22 cellular contexts compared by ENCODE assay signal in genomic region chr6:34684919-34685318, GRCh38. TPM values are rescaled to one million over a fixed set of nuclear protein-coding genes. Genes with fewer than 3 reads are reported as not detected.
DNase-seq lines count a peak whose midpoint lies in the region; ATAC-seq and TF ChIP-seq lines count a peak whose summit lies in the region.
"Had no signal": no experiment of that assay in that cellular context is flagged by ENCODE, and none has a peak within 500 bp of the region (broad histone marks: within the 10 kb centered on the region; RNA-seq: fewer than 3 reads in every experiment).

No MANE protein-coding gene starts in this region.

- H3K9me3 Mint-ChIP-seq in Caco-2 (ENCODE audit: unreplicated experiment): no peaks in the 10 kb centered on the region
- H3K9me3 Mint-ChIP-seq: GM23338 had no signal

- no peak for DNase-seq in Caco-2
- DNase-seq in SK-N-MC (ENCODE audit: low read depth, low spot score): no peak
- DNase-seq in stimulated activated CD4-positive, alpha-beta T cell treated with anti-CD3 and anti-CD28 coated beads, Interleukin-4, amount 100 ng/mL, for 4 hours: no peak
- no peak for DNase-seq in stimulated activated CD4-positive, alpha-beta T cell treated with anti-CD3 and anti-CD28 coated beads, Interleukin-15, amount 100 ng/mL, for 24 hours
- DNase-seq in stimulated activated CD4-positive, alpha-beta T cell treated with anti-CD3 and anti-CD28 coated beads, Interleukin-2, amount 100 ng/mL, for 48 hours: no peak
- DNase-seq: DND-41; MM.1S; NCI-H1105; NCI-H1694; NCI-H2081 treated with DMSO at 0.1 percent for 48 hours; NCI-H748 treated with DMSO at 0.1 percent for 48 hours; NK-92 treated with Interleukin-12 subunit alpha and Interleukin-12 subunit beta, amount 100 ng/mL, for 24 hours; OCI-M1; RPMI8226; SIG-M5 had no signal

- H3K36me3 ChIP-seq in Caco-2 (ENCODE audit: control insufficient read depth, insufficient read depth, low read length) (no peaks in the 10 kb centered on the region; the same call in 1 of the 2 replicates), SK-N-MC (ENCODE audit: insufficient read depth, low read length) (peaks cover 13% of the 10 kb centered on the region; the same call in 1 of the 2 replicates), mesodermal cell (ENCODE audit: control insufficient read depth, insufficient read depth, low read length) (peaks cover 20% of the 10 kb centered on the region)

- CTCF ChIA-PET in Caco-2 (lab: Charles Lee): no interaction called here

- 83 to 93% methylated on average over 1 to 2 of the region's 2 CpGs for WGBS in mesodermal cell (ENCODE audit: insufficient coverage in 2 of 2), 2 experiments

- H3K36me3 Mint-ChIP-seq in Caco-2 (ENCODE audit: insufficient read depth, unreplicated experiment): peaks cover 22% of the 10 kb centered on the region

- BruUV-seq in Caco-2 (replicated peaks; lab: Mats Ljungman, UMichigan): no TSS peak

- H3K9me3 ChIP-seq in Caco-2 (no peaks in the 10 kb centered on the region), SK-N-MC (ENCODE audit: low read depth, low read length) (no peaks in the 10 kb centered on the region), mesodermal cell (ENCODE audit: control insufficient read depth, low read length) (no peaks in the 10 kb centered on the region)
- H3K9me3 ChIP-seq: A549 had no signal

- no peak overlapping the region for H3K9ac ChIP-seq in SK-N-MC (ENCODE audit: insufficient read length)

- POLR2A ChIA-PET in Caco-2 (lab: Charles Lee): no interaction called here

- ATAC-seq in GM19324 (IDR thresholded peaks at IDR 0.05; ENCODE audit: low FRiP score, unreplicated experiment): no peak
- ATAC-seq: A549, GM23338, HCT116 had no signal

- peaks cover 19% of the 10 kb centered on the region for H3K4me1 ChIP-seq in Caco-2
- H3K4me1 ChIP-seq in mesodermal cell (ENCODE audit: control insufficient read depth, insufficient read depth, low read length, poor library complexity, severe bottlenecking): peaks cover 14% of the 10 kb centered on the region

- H3K4me3 Mint-ChIP-seq in Caco-2 (ENCODE audit: unreplicated experiment): no peak overlapping the region
- H3K4me3 Mint-ChIP-seq: GM23338 had no signal

- intact Hi-C loops in Caco-2 (cut with micrococcal nuclease; ENCODE audit: unreplicated experiment): no loop called here

- no peak for TF ChIP-seq CTCF in 22Rv1 (IDR thresholded peaks at IDR 0.05)
- no peak for TF ChIP-seq CTCF in Caco-2 (IDR thresholded peaks at IDR 0.05; ENCODE audit: insufficient read depth in 1 of 2, low read depth in 1 of 2, low read length in 1 of 2, severe bottlenecking in 1 of 2, unreplicated experiment in 1 of 2)

- peaks cover 14% of the 10 kb centered on the region for H3K4me1 Mint-ChIP-seq in Caco-2 (ENCODE audit: low read depth, unreplicated experiment)
- H3K4me1 Mint-ChIP-seq: GM23338 had no signal

- H3K4me3 ChIP-seq in Caco-2 (ENCODE audit: low read depth, low read length) (no peak overlapping the region), SK-N-MC (no peak overlapping the region), mesodermal cell (ENCODE audit: extremely low read depth, insufficient read depth, low read length, poor library complexity, severe bottlenecking) (no peak overlapping the region)
- H3K4me3 ChIP-seq: A549; BLaER1 treated with 17β-estradiol and CSF1 and Interleukin-3, amounts not matched to agents 10 nM and 100 nM; GM23338 had no signal

- no peaks in the 10 kb centered on the region for H3K27me3 ChIP-seq in Caco-2 (replicated peaks; ENCODE audit: control insufficient read depth, insufficient read depth, low read length)
- H3K27me3 ChIP-seq: BLaER1 treated with 17β-estradiol and CSF1 and Interleukin-3, amounts not matched to agents 10 nM and 100 nM had no signal

- 0 out of 2 replicates have a peak overlapping the region, but pooled peaks have one; percentile 20 for H3K27ac ChIP-seq in 22Rv1
- peak overlapping the region; percentile 38; the same call in 1 of the 2 replicates for H3K27ac ChIP-seq in SK-N-MC
- H3K27ac ChIP-seq in mesodermal cell (ENCODE audit: low read depth, low read length, severe bottlenecking): peak overlapping the region; percentile 23
- H3K27ac ChIP-seq: BLaER1 treated with 17β-estradiol and CSF1 and Interleukin-3, amounts not matched to agents 10 nM and 100 nM had no signal

- no peaks in the 10 kb centered on the region for H3K27me3 Mint-ChIP-seq in Caco-2 (ENCODE audit: insufficient read depth, unreplicated experiment)

- peak overlapping the region; percentile 27 for H3K27ac Mint-ChIP-seq in Caco-2 (ENCODE audit: unreplicated experiment)
- H3K27ac Mint-ChIP-seq: GM23338 had no signal

RNA-seq across cellular contexts. Expression of gene ILRUN, which starts 11.6 kb away (rescaled TPM):
- total RNA-seq in Caco-2 (2022): 92.1 and 95.9 TPM in 2 replicates
- polyA plus RNA-seq in mesodermal cell (2013, experiment 1 of 2): 39.3 TPM
- 35.9 TPM for polyA plus RNA-seq in mesodermal cell (2013, experiment 2 of 2)
